In the genomic region with DNA sequence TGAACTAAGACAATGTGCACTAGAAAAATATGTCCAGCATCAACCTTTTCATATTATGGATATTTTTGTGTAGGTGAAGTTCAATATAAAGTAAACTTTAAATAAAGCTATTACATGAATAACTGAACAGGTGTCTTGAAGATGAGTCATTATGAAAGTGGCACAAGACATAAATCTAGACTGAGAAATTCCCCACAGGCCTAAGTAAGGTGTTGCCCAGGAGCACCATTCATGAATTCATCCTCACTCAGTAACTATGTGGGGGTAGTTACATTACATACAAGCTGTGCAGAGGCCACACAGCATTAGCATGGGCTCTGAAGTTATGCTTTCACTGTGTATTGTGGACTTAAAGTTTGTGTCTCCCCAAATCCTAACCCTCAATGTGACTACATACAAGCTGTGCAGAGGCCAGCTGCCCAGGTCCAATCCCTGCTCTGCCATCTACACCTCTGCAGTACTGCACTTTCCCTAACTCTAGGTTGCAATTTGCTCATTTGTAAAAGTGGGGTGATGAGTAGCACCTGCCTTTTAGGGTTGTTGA, we compare ENCODE assay signal across 11 cellular contexts.
DNase-seq lines count a peak whose midpoint lies in the region; ATAC-seq and TF ChIP-seq lines count a peak whose summit lies in the region.
"Had no signal": no experiment of that assay in that cellular context is flagged by ENCODE, and none has a peak within 500 bp of the region (broad histone marks: within the 10 kb centered on the region; RNA-seq: fewer than 3 reads in every experiment).

No MANE protein-coding gene starts in this region.

- no peak overlapping the region for H3K4me3 Mint-ChIP-seq in activated CD4-positive, alpha-beta T cell treated with anti-CD3 and anti-CD28 coated beads, Interleukin-2, amount 10 ng/mL, durations not matched to agents 7 days and 5 days
- no peak overlapping the region for H3K4me3 Mint-ChIP-seq in WTC11

- H3K27ac Mint-ChIP-seq in activated CD4-positive, alpha-beta T cell treated with anti-CD3 and anti-CD28 coated beads, Interleukin-2, amount 10 ng/mL, durations not matched to agents 7 days and 5 days, result no peak overlapping the region
- no peak overlapping the region for H3K27ac Mint-ChIP-seq in WTC11

- CTCF ChIA-PET in GM10248 (lab: Yijun Ruan, JAX) (interaction anchor here (1.0 to 1.8 kb wide), 3 partner anchors 13 to 34 kb away, joined by 3 to 6 read pairs (median 3); no protein-coding TSS in a partner anchor), WTC11 (lab: Charles Lee) (no interaction called here)
- CTCF ChIA-PET in activated CD4-positive, alpha-beta T cell treated with anti-CD3 and anti-CD28 coated beads, Interleukin-2, amount 10 ng/mL, durations not matched to agents 7 days and 5 days (lab: Charles Lee), result no interaction called here

- TF ChIP-seq CTCF in GM10248 (IDR thresholded peaks at IDR 0.05; ENCODE audit: control extremely low read depth, extremely low read depth, low read depth, missing control alignments), result no peak
- no peak for TF ChIP-seq CTCF in WTC11 (IDR thresholded peaks at IDR 0.05)

- H3K9me3 Mint-ChIP-seq in activated CD4-positive, alpha-beta T cell treated with anti-CD3 and anti-CD28 coated beads, Interleukin-2, amount 10 ng/mL, durations not matched to agents 7 days and 5 days, result peaks cover 21% of the 10 kb centered on the region
- H3K9me3 Mint-ChIP-seq in WTC11, result peaks cover 21% of the 10 kb centered on the region

- H3K36me3 Mint-ChIP-seq in activated CD4-positive, alpha-beta T cell treated with anti-CD3 and anti-CD28 coated beads, Interleukin-2, amount 10 ng/mL, durations not matched to agents 7 days and 5 days (ENCODE audit: low read depth), result peaks cover 3% of the 10 kb centered on the region
- no peaks in the 10 kb centered on the region for H3K36me3 Mint-ChIP-seq in WTC11

- peak; percentile 23 for DNase-seq in GM10248 (ENCODE audit: extremely low spot score)
- no peak for DNase-seq in NCI-H2227 treated with DMSO at 0.1 percent for 48 hours (lab: John Stamatoyannopoulos, UW)
- DNase-seq in activated CD4-positive, alpha-beta T cell treated with anti-CD3 and anti-CD28 coated beads, Interleukin-2, amount 10 ng/mL, durations not matched to agents 7 days and 5 days, result no peak
- no peak for DNase-seq in WTC11 (ENCODE audit: low spot score)
- DNase-seq in NCI-H345 (lab: John Stamatoyannopoulos, UW), result no peak
- DNase-seq: activated T-cell treated with anti-CD3 and anti-CD28 coated beads for 4 hours, BE2C, SW 1271 had no signal

- H3K4me1 Mint-ChIP-seq in activated CD4-positive, alpha-beta T cell treated with anti-CD3 and anti-CD28 coated beads, Interleukin-2, amount 10 ng/mL, durations not matched to agents 7 days and 5 days, result peaks cover 7% of the 10 kb centered on the region
- peaks cover 3% of the 10 kb centered on the region; the same call in 1 of the 2 replicates for H3K4me1 Mint-ChIP-seq in WTC11

- ATAC-seq in GM19035 (IDR thresholded peaks at IDR 0.05; ENCODE audit: unreplicated experiment), result peak; percentile 98
- ATAC-seq in HG02610 (IDR thresholded peaks at IDR 0.05; ENCODE audit: unreplicated experiment), result peak; percentile 99
- ATAC-seq in HG03442 (IDR thresholded peaks at IDR 0.05; ENCODE audit: unreplicated experiment), result peak; percentile 98
- no peak for ATAC-seq in WTC11

- peaks cover 6% of the 10 kb centered on the region for H3K27me3 Mint-ChIP-seq in activated CD4-positive, alpha-beta T cell treated with anti-CD3 and anti-CD28 coated beads, Interleukin-2, amount 10 ng/mL, durations not matched to agents 7 days and 5 days
- no peaks in the 10 kb centered on the region; the same call in 1 of the 2 replicates for H3K27me3 Mint-ChIP-seq in WTC11 (ENCODE audit: low read depth)

- POLR2A ChIA-PET in GM10248 (lab: Yijun Ruan, JAX) (interaction anchor here (1.0 kb wide), 1 partner anchor 11 kb away, joined by 3 read pairs; no protein-coding TSS in a partner anchor), WTC11 (lab: Charles Lee) (no interaction called here)
- POLR2A ChIA-PET in activated CD4-positive, alpha-beta T cell treated with anti-CD3 and anti-CD28 coated beads, Interleukin-2, amount 10 ng/mL, durations not matched to agents 7 days and 5 days (lab: Charles Lee), result no interaction called here

TF ChIP-seq in WTC11, 78 proteins besides CTCF, POLR2A, EP300 and RAD21:
- TF ChIP-seq ZNF138 (CRISPR knock-in tag; conservative IDR thresholded peaks at IDR 0.05) (no peak), MXD4 (CRISPR knock-in tag; IDR thresholded peaks at IDR 0.05; ENCODE audit: borderline replicate concordance) (no peak), ZNF423 (CRISPR knock-in tag; IDR thresholded peaks at IDR 0.05) (no peak), MYBL2 (CRISPR knock-in tag; IDR thresholded peaks at IDR 0.05) (no peak), JUN (CRISPR knock-in tag; IDR thresholded peaks at IDR 0.05) (no peak), ZNF263 (CRISPR knock-in tag; IDR thresholded peaks at IDR 0.05; ENCODE audit: low read depth) (no peak)
- TF ChIP-seq, protein P1, sequence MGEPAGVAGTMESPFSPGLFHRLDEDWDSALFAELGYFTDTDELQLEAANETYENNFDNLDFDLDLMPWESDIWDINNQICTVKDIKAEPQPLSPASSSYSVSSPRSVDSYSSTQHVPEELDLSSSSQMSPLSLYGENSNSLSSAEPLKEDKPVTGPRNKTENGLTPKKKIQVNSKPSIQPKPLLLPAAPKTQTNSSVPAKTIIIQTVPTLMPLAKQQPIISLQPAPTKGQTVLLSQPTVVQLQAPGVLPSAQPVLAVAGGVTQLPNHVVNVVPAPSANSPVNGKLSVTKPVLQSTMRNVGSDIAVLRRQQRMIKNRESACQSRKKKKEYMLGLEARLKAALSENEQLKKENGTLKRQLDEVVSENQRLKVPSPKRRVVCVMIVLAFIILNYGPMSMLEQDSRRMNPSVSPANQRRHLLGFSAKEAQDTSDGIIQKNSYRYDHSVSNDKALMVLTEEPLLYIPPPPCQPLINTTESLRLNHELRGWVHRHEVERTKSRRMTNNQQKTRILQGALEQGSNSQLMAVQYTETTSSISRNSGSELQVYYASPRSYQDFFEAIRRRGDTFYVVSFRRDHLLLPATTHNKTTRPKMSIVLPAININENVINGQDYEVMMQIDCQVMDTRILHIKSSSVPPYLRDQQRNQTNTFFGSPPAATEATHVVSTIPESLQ (CRISPR knock-in tag; IDR thresholded peaks at IDR 0.05), result no peak
- TF ChIP-seq, protein P2, sequence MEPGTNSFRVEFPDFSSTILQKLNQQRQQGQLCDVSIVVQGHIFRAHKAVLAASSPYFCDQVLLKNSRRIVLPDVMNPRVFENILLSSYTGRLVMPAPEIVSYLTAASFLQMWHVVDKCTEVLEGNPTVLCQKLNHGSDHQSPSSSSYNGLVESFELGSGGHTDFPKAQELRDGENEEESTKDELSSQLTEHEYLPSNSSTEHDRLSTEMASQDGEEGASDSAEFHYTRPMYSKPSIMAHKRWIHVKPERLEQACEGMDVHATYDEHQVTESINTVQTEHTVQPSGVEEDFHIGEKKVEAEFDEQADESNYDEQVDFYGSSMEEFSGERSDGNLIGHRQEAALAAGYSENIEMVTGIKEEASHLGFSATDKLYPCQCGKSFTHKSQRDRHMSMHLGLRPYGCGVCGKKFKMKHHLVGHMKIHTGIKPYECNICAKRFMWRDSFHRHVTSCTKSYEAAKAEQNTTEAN (CRISPR knock-in tag; IDR thresholded peaks at IDR 0.05), result no peak
